18 cellular contexts compared by ENCODE assay signal in the genomic region with DNA sequence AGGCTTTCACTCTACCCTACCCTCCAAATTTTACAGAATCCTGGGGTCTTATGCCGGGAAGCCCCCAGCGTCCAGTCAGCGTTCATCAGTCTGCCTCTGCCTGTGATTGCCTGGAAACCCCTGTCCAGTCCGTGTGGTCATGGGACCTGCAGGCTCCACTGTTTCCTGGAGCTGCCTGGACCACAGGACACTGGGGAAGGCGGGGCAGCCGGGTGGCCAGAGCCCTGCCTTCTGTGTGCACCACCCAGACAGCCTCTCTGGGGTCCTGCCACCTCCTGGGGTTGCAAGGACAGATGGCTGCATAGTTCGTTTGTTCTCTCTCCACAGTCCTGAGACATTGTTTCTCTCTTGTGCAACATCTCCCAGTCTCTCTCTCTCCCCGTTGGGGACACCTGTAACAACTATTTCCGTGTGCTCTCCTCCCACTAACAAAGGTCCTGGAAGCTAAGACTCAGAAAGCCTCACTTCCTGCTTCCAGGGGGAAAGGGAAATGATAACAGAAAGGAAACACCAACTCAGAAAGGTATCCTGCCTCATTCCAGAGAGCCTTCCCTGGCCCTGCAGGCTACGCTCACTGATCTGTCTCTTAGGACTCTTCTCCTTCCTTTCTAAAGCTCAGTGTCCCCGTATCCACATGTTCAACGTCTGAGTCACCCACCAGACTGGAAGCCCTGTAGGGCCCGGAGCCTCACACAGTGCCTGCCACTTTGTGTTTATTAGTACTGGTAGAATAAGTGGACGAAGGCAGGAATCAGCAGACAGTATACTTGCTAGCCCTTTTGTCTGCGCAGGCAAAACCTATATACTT.
A peak's percentile ranks its signal among the peaks of the same experiment; 100 is the strongest.
DNase-seq lines count a peak whose midpoint lies in the region; ATAC-seq lines count a peak whose summit lies in the region.
"Had no signal": no experiment of that assay in that cellular context is flagged by ENCODE, and none has a peak within 500 bp of the region (broad histone marks: within the 10 kb centered on the region; RNA-seq: fewer than 3 reads in every experiment).

No MANE protein-coding gene starts in this region.

- H3K4me3 ChIP-seq in CD8-positive, alpha-beta memory T cell (ENCODE audit: low read length) = no peak overlapping the region
- H3K4me3 ChIP-seq: psoas muscle, smooth muscle cell had no signal

- H3K27ac Mint-ChIP-seq in CD8-positive, alpha-beta memory T cell = no peak overlapping the region
- no peak overlapping the region for H3K27ac Mint-ChIP-seq in activated T-helper 1 cell treated with anti-CD3 and anti-CD28 coated beads, Interleukin-12 subunit alpha, Interleukin-12 subunit beta, Interleukin-2, Interleukin-4 antibody, amounts not matched to agents 30 ng/mL and 10 ng/mL and 1 ng/mL, durations not matched to agents 14 hours and 24 hours and 36 hours
- H3K27ac Mint-ChIP-seq: CD8-positive, alpha-beta T cell had no signal

- H3K27ac ChIP-seq in CD8-positive, alpha-beta memory T cell (ENCODE audit: low read depth, low read length) = no peak overlapping the region
- H3K27ac ChIP-seq: epithelial cell of prostate, psoas muscle had no signal

- no peaks in the 10 kb centered on the region for H3K27me3 Mint-ChIP-seq in CD8-positive, alpha-beta memory T cell
- H3K27me3 Mint-ChIP-seq in activated T-helper 1 cell treated with anti-CD3 and anti-CD28 coated beads, Interleukin-12 subunit alpha, Interleukin-12 subunit beta, Interleukin-2, Interleukin-4 antibody, amounts not matched to agents 30 ng/mL and 10 ng/mL and 1 ng/mL, durations not matched to agents 14 hours and 24 hours and 36 hours (ENCODE audit: insufficient read depth) = peaks cover 2% of the 10 kb centered on the region

- POLR2A ChIA-PET in CD8-positive, alpha-beta memory T cell (lab: Charles Lee) = no interaction called here

- H3K36me3 Mint-ChIP-seq in CD8-positive, alpha-beta memory T cell = no peaks in the 10 kb centered on the region
- no peaks in the 10 kb centered on the region for H3K36me3 Mint-ChIP-seq in activated T-helper 1 cell treated with anti-CD3 and anti-CD28 coated beads, Interleukin-12 subunit alpha, Interleukin-12 subunit beta, Interleukin-2, Interleukin-4 antibody, amounts not matched to agents 30 ng/mL and 10 ng/mL and 1 ng/mL, durations not matched to agents 14 hours and 24 hours and 36 hours (ENCODE audit: low read depth)
- H3K36me3 Mint-ChIP-seq: CD8-positive, alpha-beta T cell had no signal

- DNase-seq in 8988T (peak; percentile 46), ELF-1 (ENCODE audit: low read depth, low spot score) (peak; percentile 31), RPMI7951 (ENCODE audit: low read depth) (peak; percentile 48), left ventricle myocardium superior (no peak), NCI-H2171 treated with DMSO at 0.1 percent for 48 hours (lab: John Stamatoyannopoulos, UW) (no peak)
- no peak for DNase-seq in CD8-positive, alpha-beta memory T cell
- no peak for DNase-seq in activated T-helper 1 cell treated with anti-CD3 and anti-CD28 coated beads, Interleukin-12 subunit alpha, Interleukin-12 subunit beta, Interleukin-2, Interleukin-4 antibody, amounts not matched to agents 30 ng/mL and 10 ng/mL and 1 ng/mL, durations not matched to agents 14 hours and 24 hours and 36 hours (ENCODE audit: low spot score)
- DNase-seq: activated CD4-positive, alpha-beta T cell treated with anti-CD3 and anti-CD28 coated beads for 48 hours; CD8-positive, alpha-beta T cell; DMS79; NCI-H187 treated with DMSO at 0.1 percent for 48 hours; NCI-H446; NK-92 treated with Interleukin-12 subunit alpha and Interleukin-12 subunit beta, amount 100 ng/mL, for 24 hours; psoas muscle; stimulated activated CD4-positive, alpha-beta T cell treated with anti-CD3 and anti-CD28 coated beads, Interleukin-4, amount 100 ng/mL, for 24 hours had no signal

- no peaks in the 10 kb centered on the region for H3K4me1 Mint-ChIP-seq in CD8-positive, alpha-beta memory T cell
- H3K4me1 Mint-ChIP-seq in activated T-helper 1 cell treated with anti-CD3 and anti-CD28 coated beads, Interleukin-12 subunit alpha, Interleukin-12 subunit beta, Interleukin-2, Interleukin-4 antibody, amounts not matched to agents 30 ng/mL and 10 ng/mL and 1 ng/mL, durations not matched to agents 14 hours and 24 hours and 36 hours (ENCODE audit: low read depth) = no peaks in the 10 kb centered on the region

- H3K9me3 ChIP-seq in CD8-positive, alpha-beta memory T cell (ENCODE audit: low read length) = no peaks in the 10 kb centered on the region

- no peaks in the 10 kb centered on the region for H3K36me3 ChIP-seq in CD8-positive, alpha-beta memory T cell (ENCODE audit: insufficient read depth, low read length)

- ATAC-seq in left ventricle myocardium superior = peak; percentile 25
- no peak for ATAC-seq in GM18907 (IDR thresholded peaks at IDR 0.05; ENCODE audit: unreplicated experiment)
- ATAC-seq: CD8-positive, alpha-beta T cell had no signal

- H3K4me1 ChIP-seq in CD8-positive, alpha-beta memory T cell (ENCODE audit: insufficient read depth, low read length) = no peaks in the 10 kb centered on the region
- H3K4me1 ChIP-seq: psoas muscle had no signal

- no peak overlapping the region for H3K4me3 Mint-ChIP-seq in CD8-positive, alpha-beta memory T cell
- no peak overlapping the region for H3K4me3 Mint-ChIP-seq in activated T-helper 1 cell treated with anti-CD3 and anti-CD28 coated beads, Interleukin-12 subunit alpha, Interleukin-12 subunit beta, Interleukin-2, Interleukin-4 antibody, amounts not matched to agents 30 ng/mL and 10 ng/mL and 1 ng/mL, durations not matched to agents 14 hours and 24 hours and 36 hours
- H3K4me3 Mint-ChIP-seq: CD8-positive, alpha-beta T cell had no signal

- intact Hi-C loops in left ventricle myocardium superior (cut with micrococcal nuclease) = no loop called here
- intact Hi-C loops in activated T-helper 1 cell treated with anti-CD3 and anti-CD28 coated beads, Interleukin-12 subunit alpha, Interleukin-12 subunit beta, Interleukin-2, Interleukin-4 antibody, amounts not matched to agents 30 ng/mL and 10 ng/mL and 1 ng/mL, durations not matched to agents 14 hours and 24 hours and 36 hours (cut with micrococcal nuclease) = no loop called here

- H3K9me3 Mint-ChIP-seq in CD8-positive, alpha-beta memory T cell = peaks cover 3 to 21% (median 14%) of the 10 kb centered on the region in 5 donors
- H3K9me3 Mint-ChIP-seq in activated T-helper 1 cell treated with anti-CD3 and anti-CD28 coated beads, Interleukin-12 subunit alpha, Interleukin-12 subunit beta, Interleukin-2, Interleukin-4 antibody, amounts not matched to agents 30 ng/mL and 10 ng/mL and 1 ng/mL, durations not matched to agents 14 hours and 24 hours and 36 hours = peaks cover 7% of the 10 kb centered on the region

- CTCF ChIA-PET in CD8-positive, alpha-beta memory T cell (lab: Charles Lee) = no interaction called here

- H3K27me3 ChIP-seq in CD8-positive, alpha-beta memory T cell (ENCODE audit: insufficient read depth, low read length, poor library complexity, severe bottlenecking) = no peaks in the 10 kb centered on the region

Comparison
In these comparisons a context has a peak if more than half of its experiments do, and no peak if none do; other contexts are left out.
1. DNase-seq: peak in 8988T (single experiment), ELF-1 (single experiment) and RPMI7951 (single experiment); none in left ventricle myocardium superior (single experiment), NCI-H2171 treated with DMSO at 0.1 percent for 48 hours (single experiment), CD8-positive, alpha-beta memory T cell (0 of 5) and activated T-helper 1 cell treated with anti-CD3 and anti-CD28 coated beads, Interleukin-12 subunit alpha, Interleukin-12 subunit beta, Interleukin-2, Interleukin-4 antibody, amounts not matched to agents 30 ng/mL and 10 ng/mL and 1 ng/mL, durations not matched to agents 14 hours and 24 hours and 36 hours (single experiment).